7 cellular contexts compared by ENCODE assay signal in the genomic region with DNA sequence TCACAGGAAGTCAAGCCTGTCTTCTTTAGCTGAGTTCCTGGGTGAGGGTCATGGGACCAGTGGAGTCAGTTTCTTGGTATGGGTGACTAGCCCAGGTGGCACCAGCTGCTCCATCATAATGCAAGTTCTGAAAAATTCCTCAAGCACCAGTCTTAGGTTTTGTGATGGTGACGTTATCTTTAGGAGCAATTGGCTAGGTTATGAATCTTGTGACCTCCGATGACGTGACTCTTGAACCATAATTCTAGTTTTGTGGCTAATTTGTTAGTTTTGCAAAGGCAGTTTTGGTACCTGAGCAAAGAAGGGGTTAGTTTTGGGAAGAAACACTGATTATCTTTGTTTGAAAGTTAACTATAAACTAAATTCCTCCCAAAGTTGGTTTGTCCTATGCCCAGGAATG.
"Had no signal": no experiment of that assay in that cellular context is flagged by ENCODE, and none has a peak within 500 bp of the region (broad histone marks: within the 10 kb centered on the region; RNA-seq: fewer than 3 reads in every experiment).

No MANE protein-coding gene starts in this region.

- H3K9ac ChIP-seq: KMS-11 had no signal

- H3K27ac ChIP-seq: HL-60, KMS-11 had no signal

- DNase-seq: IMR-90, KBM-7, KG1 had no signal

- H3K4me3 ChIP-seq: K562 had no signal

- FAIRE-seq: HTR-8/SVneo, K562 had no signal

- ATAC-seq: K562 had no signal

- H3K4me2 ChIP-seq: KMS-11 had no signal
